In the genomic region with DNA sequence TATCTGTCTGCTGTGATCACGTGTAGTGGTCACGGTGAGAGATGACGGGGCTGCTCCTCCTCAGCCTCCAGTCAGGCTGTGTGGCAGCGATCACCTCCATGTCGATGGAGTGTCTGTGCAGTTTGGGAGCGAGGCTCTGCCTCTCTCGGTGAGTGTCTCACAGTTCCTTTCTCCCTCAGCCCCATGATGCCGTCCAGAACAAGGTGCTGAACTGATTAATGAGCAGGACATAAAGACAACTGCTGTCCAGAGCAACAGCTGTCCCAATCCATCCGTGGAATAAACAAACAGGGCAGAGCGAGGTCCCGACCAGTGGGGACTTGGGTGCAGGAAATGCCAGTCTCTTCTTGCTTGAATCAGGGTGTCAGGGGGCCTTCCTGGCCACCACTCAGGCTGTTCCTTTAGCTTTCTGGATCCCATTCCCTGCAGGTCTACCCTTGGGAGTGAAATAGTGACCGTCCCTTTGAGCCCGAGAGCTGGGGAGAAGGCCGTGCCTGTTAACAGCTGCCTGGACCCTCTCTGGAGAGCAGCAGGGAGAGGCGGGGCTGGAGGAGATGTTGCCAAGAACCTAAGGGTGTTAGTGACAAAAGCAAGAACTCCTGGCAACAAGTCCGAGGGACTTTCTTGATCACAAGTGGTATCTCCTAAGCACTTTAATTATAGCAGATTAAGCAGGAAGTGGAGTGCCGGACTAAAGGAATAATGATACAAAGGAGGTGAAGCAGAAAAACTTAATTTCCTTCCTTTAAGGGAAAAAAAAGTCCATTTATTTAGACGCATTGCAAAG, we compare ENCODE assay signal across 19 cellular contexts.
DNase-seq lines count a peak whose midpoint lies in the region; ATAC-seq, FAIRE-seq and TF ChIP-seq lines count a peak whose summit lies in the region.
"Had no signal": no experiment of that assay in that cellular context is flagged by ENCODE, and none has a peak within 500 bp of the region (broad histone marks: within the 10 kb centered on the region; RNA-seq: fewer than 3 reads in every experiment).

No MANE protein-coding gene starts in this region.

- H2AFZ ChIP-seq in GM23248 (peak overlapping the region; percentile 18), neural progenitor cell (replicated peaks) (no peak overlapping the region)
- H2AFZ ChIP-seq: PC-9 had no signal

- H3K36me3 ChIP-seq in GM23248 (ENCODE audit: low read depth): no peaks in the 10 kb centered on the region
- no peaks in the 10 kb centered on the region for H3K36me3 ChIP-seq in cardiac muscle cell
- no peaks in the 10 kb centered on the region for H3K36me3 ChIP-seq in neural progenitor cell
- no peaks in the 10 kb centered on the region for H3K36me3 ChIP-seq in H7 (replicated peaks; ENCODE audit: control insufficient read depth, insufficient read depth, low read length)
- H3K36me3 ChIP-seq: breast epithelium, esophagus squamous epithelium, pancreas had no signal

- peaks cover 16% of the 10 kb centered on the region for H3K4me1 ChIP-seq in GM23248 (ENCODE audit: insufficient read depth)
- peaks cover 39% of the 10 kb centered on the region for H3K4me1 ChIP-seq in cardiac muscle cell (ENCODE audit: low read depth)
- H3K4me1 ChIP-seq in neural progenitor cell: peaks cover 7% of the 10 kb centered on the region
- H3K4me1 ChIP-seq: breast epithelium, pancreas had no signal

- peak overlapping the region; percentile 12; the same call in 1 of the 2 replicates for H3K9ac ChIP-seq in GM23248
- H3K9ac ChIP-seq in neural progenitor cell: no peak overlapping the region

- no peaks in the 10 kb centered on the region for H3K9me2 ChIP-seq in GM23248 (ENCODE audit: insufficient read depth)

- WGBS in GM23248 (ENCODE audit: low coverage in 1 of 2, low lambda C conversion rate in 2 of 2, missing lambda C conversion rate in 2 of 2), 2 experiments: 40 to 41% methylated on average over 18 of the region's 18 CpGs

- no peak overlapping the region for H3K4me3 Mint-ChIP-seq in WTC11
- no peak overlapping the region for H3K4me3 Mint-ChIP-seq in neural progenitor cell
- H3K4me3 Mint-ChIP-seq: activated T-cell treated with anti-CD3 and anti-CD28 coated beads, Interleukin-2, amount 50 U/mL, for 24 hours had no signal

- H3K79me2 ChIP-seq in GM23248 (ENCODE audit: insufficient read depth) (no peaks in the 10 kb centered on the region), neural progenitor cell (ENCODE audit: low read depth) (no peaks in the 10 kb centered on the region)

- peak; percentile 50 for DNase-seq in GM23248
- DNase-seq in WTC11 (ENCODE audit: low spot score): no peak
- DNase-seq in cardiac muscle cell (ENCODE audit: low read depth in 1 of 2, low spot score in 1 of 2): peak; percentile 67 to 73
- DNase-seq in neural progenitor cell (ENCODE audit: low spot score): no peak
- DNase-seq in H7: no peak
- no peak for DNase-seq in RCC 7860 (ENCODE audit: low spot score)
- no peak for DNase-seq in omental fat pad (ENCODE audit: low spot score)
- no peak for DNase-seq in LoVo (ENCODE audit: low spot score)
- DNase-seq: activated naive CD4-positive, alpha-beta T cell treated with anti-CD3 and anti-CD28 coated beads, Interleukin-2, amount 50 U/mL, for 16 hours; activated T-cell treated with anti-CD3 and anti-CD28 coated beads, Interleukin-2, amount 50 U/mL, for 24 hours; esophagus squamous epithelium; kidney glomerular epithelial cell; NCI-H1092; NCI-H526 treated with DMSO at 0.1 percent for 48 hours; PC-9 had no signal

- H3K27ac ChIP-seq in GM23248: peak overlapping the region; percentile 81
- peak overlapping the region; percentile 84 for H3K27ac ChIP-seq in cardiac muscle cell
- no peak overlapping the region for H3K27ac ChIP-seq in neural progenitor cell
- H3K27ac ChIP-seq: pancreas, PC-9 had no signal

- H3K36me3 Mint-ChIP-seq in WTC11: no peaks in the 10 kb centered on the region; the same call in 1 of the 2 replicates
- peaks cover 7% of the 10 kb centered on the region for H3K36me3 Mint-ChIP-seq in neural progenitor cell

- CTCF ChIA-PET in WTC11 (lab: Charles Lee): no interaction called here

- ATAC-seq in WTC11: no peak
- no peak for ATAC-seq in omental fat pad (ENCODE audit: low FRiP score)

- TF ChIP-seq CTCF in WTC11 (IDR thresholded peaks at IDR 0.05) (no peak), cardiac muscle cell (IDR thresholded peaks at IDR 0.05; ENCODE audit: low read depth, low read length) (no peak), neural progenitor cell (IDR thresholded peaks at IDR 0.05) (no peak), omental fat pad (IDR thresholded peaks at IDR 0.05) (no peak)

- POLR2A ChIA-PET in WTC11 (lab: Charles Lee): no interaction called here

- FAIRE-seq in RCC 7860 (lab: Jason Lieb, UNC): no peak
- FAIRE-seq: GM12891, pancreas had no signal

- H3K4me2 ChIP-seq in GM23248 (ENCODE audit: unreplicated experiment) (peak overlapping the region; percentile 46), neural progenitor cell (peak overlapping the region; percentile 14)
- H3K4me2 ChIP-seq: PC-9 had no signal

- H3K27me3 ChIP-seq in GM23248 (replicated peaks; ENCODE audit: insufficient read depth): no peaks in the 10 kb centered on the region
- no peaks in the 10 kb centered on the region for H3K27me3 ChIP-seq in cardiac muscle cell
- H3K27me3 ChIP-seq in neural progenitor cell: no peaks in the 10 kb centered on the region
- H3K27me3 ChIP-seq in H7 (ENCODE audit: control insufficient read depth, insufficient read depth, low read length): no peaks in the 10 kb centered on the region
- H3K27me3 ChIP-seq: breast epithelium, esophagus squamous epithelium, pancreas had no signal

- H3K27ac Mint-ChIP-seq in WTC11 (peak overlapping the region; percentile 20; the same call in 1 of the 2 replicates), neural progenitor cell (no peak overlapping the region)
- H3K27ac Mint-ChIP-seq: activated T-cell treated with anti-CD3 and anti-CD28 coated beads, Interleukin-2, amount 50 U/mL, for 24 hours had no signal

- H3K27me3 Mint-ChIP-seq in WTC11 (ENCODE audit: low read depth) (no peaks in the 10 kb centered on the region), neural progenitor cell (ENCODE audit: insufficient read depth, low read depth) (no peaks in the 10 kb centered on the region)

- H3K4me1 Mint-ChIP-seq in WTC11: no peaks in the 10 kb centered on the region
- H3K4me1 Mint-ChIP-seq in neural progenitor cell: peaks cover 12% of the 10 kb centered on the region

- H3K4me3 ChIP-seq in GM23248 (peak overlapping the region; percentile 15; the same call in 1 of the 2 replicates), cardiac muscle cell (no peak overlapping the region), neural progenitor cell (no peak overlapping the region), H7 (ENCODE audit: insufficient read depth, low read depth, low read length) (no peak overlapping the region)
- H3K4me3 ChIP-seq: breast epithelium, esophagus squamous epithelium, pancreas, PC-9, skin epidermis had no signal

- peaks cover 4% of the 10 kb centered on the region; the same call in 1 of the 2 replicates for H3K9me3 Mint-ChIP-seq in WTC11
- H3K9me3 Mint-ChIP-seq in neural progenitor cell: peaks cover 27% of the 10 kb centered on the region
- H3K9me3 Mint-ChIP-seq: activated T-cell treated with anti-CD3 and anti-CD28 coated beads, Interleukin-2, amount 50 U/mL, for 24 hours had no signal

- in situ Hi-C loops in GM23248 (cut with MboI): no loop called here

- H3F3A ChIP-seq in GM23248 (ENCODE audit: insufficient read depth) (peaks cover 24% of the 10 kb centered on the region), neural progenitor cell (ENCODE audit: low read depth) (no peaks in the 10 kb centered on the region)

- H4K20me1 ChIP-seq in GM23248 (ENCODE audit: insufficient read depth) (no peaks in the 10 kb centered on the region), neural progenitor cell (ENCODE audit: low read depth) (no peaks in the 10 kb centered on the region)

- H3K9me3 ChIP-seq in GM23248 (ENCODE audit: low read depth) (no peaks in the 10 kb centered on the region), cardiac muscle cell (ENCODE audit: low read depth) (no peaks in the 10 kb centered on the region), neural progenitor cell (ENCODE audit: low read depth) (no peaks in the 10 kb centered on the region)
- H3K9me3 ChIP-seq: breast epithelium, esophagus squamous epithelium, pancreas had no signal

TF ChIP-seq in WTC11, 78 proteins besides CTCF, POLR2A, EP300 and RAD21 (continues in another document):
- TF ChIP-seq ARID4B (CRISPR knock-in tag; IDR thresholded peaks at IDR 0.05; ENCODE audit: borderline replicate concordance): no peak
- TF ChIP-seq SMAD3 (CRISPR knock-in tag; IDR thresholded peaks at IDR 0.05; ENCODE audit: borderline replicate concordance): no peak

Comparison
In these comparisons a context has a peak if more than half of its experiments do, and no peak if none do; other contexts are left out.
1. DNase-seq: peak in GM23248 (single experiment) and cardiac muscle cell (2 of 2); none in WTC11 (single experiment), neural progenitor cell (single experiment), H7 (single experiment), RCC 7860 (single experiment), omental fat pad (single experiment) and LoVo (single experiment).